In the genomic region with DNA sequence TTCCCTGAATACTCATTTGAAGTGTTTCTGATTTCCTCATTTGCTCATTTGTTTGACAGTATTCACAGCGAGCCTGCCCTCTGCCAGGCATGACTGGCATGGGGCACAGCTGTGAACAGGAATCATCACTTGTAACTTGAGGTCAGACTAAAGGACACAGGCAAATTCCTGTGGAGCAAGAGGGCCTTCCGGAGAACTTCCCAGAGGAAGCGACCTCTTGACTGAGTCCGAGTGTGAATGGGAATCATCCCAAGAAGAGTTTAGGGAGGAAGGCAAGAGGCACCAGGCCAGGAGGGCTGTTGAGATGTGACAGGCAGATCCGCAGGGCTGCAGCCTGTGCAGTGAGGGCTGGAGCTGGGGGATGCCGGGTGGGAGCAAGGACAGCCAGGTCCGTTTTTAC, we compare ENCODE assay signal across 11 cellular contexts. TPM values are rescaled to one million over a fixed set of nuclear protein-coding genes. Genes with fewer than 3 reads are reported as not detected.
DNase-seq lines count a peak whose midpoint lies in the region; ATAC-seq and TF ChIP-seq lines count a peak whose summit lies in the region.
"Had no signal": no experiment of that assay in that cellular context is flagged by ENCODE, and none has a peak within 500 bp of the region (broad histone marks: within the 10 kb centered on the region; RNA-seq: fewer than 3 reads in every experiment).

No MANE protein-coding gene starts in this region.

- H3K36me3 Mint-ChIP-seq in HFFc6 (ENCODE audit: low read depth), result no peaks in the 10 kb centered on the region
- H3K36me3 Mint-ChIP-seq: activated naive CD4-positive, alpha-beta T cell treated with anti-CD3 and anti-CD28 coated beads, Interleukin-2, amount 50 U/mL, for 24 hours had no signal

- in situ Hi-C loops in gastrocnemius medialis (cut with MboI; ENCODE audit: low sequenced_read_pairs in 4 of 4), result loop anchor here in 3 of 4 donors (5.0 to 25.0 kb wide), 3 partner anchors 47 to 235 kb away; partner anchors contain the start of gene LIMS1 (in 1 of the 3)

- H3K27ac ChIP-seq in right cardiac atrium (ENCODE audit: low read length) (peak overlapping the region; percentile 11), gastrocnemius medialis (peak overlapping the region; percentile 32 to 71 (median 44))
- no peak overlapping the region for H3K27ac ChIP-seq in effector memory CD4-positive, alpha-beta T cell (ENCODE audit: insufficient read depth, low read length, poor library complexity, severe bottlenecking)

- H3K27me3 ChIP-seq in right cardiac atrium (ENCODE audit: control insufficient read depth, insufficient read depth) (no peaks in the 10 kb centered on the region), gastrocnemius medialis (no peaks in the 10 kb centered on the region), H7 (ENCODE audit: control insufficient read depth, insufficient read depth, low read length) (no peaks in the 10 kb centered on the region)
- no peaks in the 10 kb centered on the region for H3K27me3 ChIP-seq in effector memory CD4-positive, alpha-beta T cell (replicated peaks; ENCODE audit: control insufficient read depth, insufficient read depth, low read length, poor library complexity, severe bottlenecking)

- peaks cover 6% of the 10 kb centered on the region for H3K4me1 ChIP-seq in right cardiac atrium (ENCODE audit: control insufficient read depth, insufficient read depth, low read length)
- peaks cover 41 to 42% of the 10 kb centered on the region in 2 donors for H3K4me1 ChIP-seq in gastrocnemius medialis
- H3K4me1 ChIP-seq in effector memory CD4-positive, alpha-beta T cell (ENCODE audit: control insufficient read depth, insufficient read depth, low read length, poor library complexity, severe bottlenecking), result no peaks in the 10 kb centered on the region

- no peaks in the 10 kb centered on the region for H3K9me3 ChIP-seq in right cardiac atrium (ENCODE audit: control insufficient read depth, low read length)
- no peaks in the 10 kb centered on the region for H3K9me3 ChIP-seq in gastrocnemius medialis
- no peaks in the 10 kb centered on the region for H3K9me3 ChIP-seq in effector memory CD4-positive, alpha-beta T cell (ENCODE audit: control insufficient read depth, low read length)

- TF ChIP-seq CTCF in HFFc6 (IDR thresholded peaks at IDR 0.05), result no peak
- TF ChIP-seq CTCF in gastrocnemius medialis (IDR thresholded peaks at IDR 0.05 in 4 of 5, conservative IDR thresholded peaks at IDR 0.05 in 1 of 5), result no peak

- no peaks in the 10 kb centered on the region for H3K9me3 Mint-ChIP-seq in HFFc6
- H3K9me3 Mint-ChIP-seq: activated naive CD4-positive, alpha-beta T cell treated with anti-CD3 and anti-CD28 coated beads, Interleukin-2, amount 50 U/mL, for 24 hours had no signal

- H3K27ac Mint-ChIP-seq in HFFc6, result peak overlapping the region; percentile 69

- intact Hi-C loops in right cardiac atrium (cut with DNase I), result loop anchor here in 3 of 4 donors (5.0 to 10.0 kb wide), 7 partner anchors 42 to 232 kb away; partner anchors contain the start of genes LIMS1 (in 1 of the 3) and SULT1C4 (in 1 of the 3)
- intact Hi-C loops in gastrocnemius medialis (cut with DNase I; ENCODE audit: low total_unique reads), result loop anchor here (5.0 kb wide), 1 partner anchor 642 kb away; no protein-coding TSS in a partner anchor

- peak overlapping the region; percentile 6; the same call in 1 of the 2 replicates for H3K4me3 Mint-ChIP-seq in HFFc6
- H3K4me3 Mint-ChIP-seq: activated naive CD4-positive, alpha-beta T cell treated with anti-CD3 and anti-CD28 coated beads, Interleukin-2, amount 50 U/mL, for 24 hours had no signal

- H3K4me3 ChIP-seq in right cardiac atrium (ENCODE audit: low read length), result no peak overlapping the region
- no peak overlapping the region for H3K4me3 ChIP-seq in gastrocnemius medialis
- H3K4me3 ChIP-seq in effector memory CD4-positive, alpha-beta T cell (ENCODE audit: insufficient read depth, low read depth, low read length, poor library complexity, severe bottlenecking), result no peak overlapping the region
- H3K4me3 ChIP-seq in H7 (ENCODE audit: insufficient read depth, low read depth, low read length), result no peak overlapping the region

- DNase-seq in HFFc6, result no peak
- peak; percentile 46 for DNase-seq in amniotic epithelial cell (ENCODE audit: low read depth)
- peak; percentile 44 to 79 (median 67) for DNase-seq in right cardiac atrium
- DNase-seq in gastrocnemius medialis, result peak in 1 of 2 donors; percentile 58
- DNase-seq in effector memory CD4-positive, alpha-beta T cell, result no peak
- no peak for DNase-seq in H7
- no peak for DNase-seq in stimulated activated naive CD8-positive, alpha-beta T cell treated with anti-CD3 and anti-CD28 coated beads, Interleukin-15, Interleukin-2, amounts not matched to agents 100 U/mL and 50 U/mL, for 24 hours
- DNase-seq: activated CD4-positive, alpha-beta T cell treated with anti-CD3 and anti-CD28 coated beads for 48 hours; Calu3 had no signal

- TF ChIP-seq POLR2A in gastrocnemius medialis (IDR thresholded peaks at IDR 0.05), result no peak

- peaks cover 74% of the 10 kb centered on the region for H3K4me1 Mint-ChIP-seq in HFFc6 (ENCODE audit: low read depth)

- WGBS in right cardiac atrium, result 17% methylated on average over 7 of the region's 7 CpGs

- ATAC-seq in right cardiac atrium (peak; percentile 86 to 88), gastrocnemius medialis (peak; percentile 63 to 77), HG02852 (IDR thresholded peaks at IDR 0.05; ENCODE audit: unreplicated experiment) (no peak)
- ATAC-seq in stimulated activated naive CD8-positive, alpha-beta T cell treated with anti-CD3 and anti-CD28 coated beads, Interleukin-15, Interleukin-2, amounts not matched to agents 100 U/mL and 50 U/mL, for 24 hours, result no peak

- peaks cover 1% of the 10 kb centered on the region for H3K27me3 Mint-ChIP-seq in HFFc6 (ENCODE audit: insufficient read depth)
- H3K27me3 Mint-ChIP-seq: activated naive CD4-positive, alpha-beta T cell treated with anti-CD3 and anti-CD28 coated beads, Interleukin-2, amount 50 U/mL, for 24 hours had no signal

- H3K36me3 ChIP-seq in gastrocnemius medialis (no peaks in the 10 kb centered on the region), H7 (replicated peaks; ENCODE audit: control insufficient read depth, insufficient read depth, low read length) (no peaks in the 10 kb centered on the region)
- no peaks in the 10 kb centered on the region for H3K36me3 ChIP-seq in effector memory CD4-positive, alpha-beta T cell (ENCODE audit: control insufficient read depth, insufficient read depth, low read length)

RNA-seq across cellular contexts. Expression of gene LIMS1, which starts 45.4 kb away (rescaled TPM):
- total RNA-seq in HFFc6 (2021; fragmentation: NEBNext Ultra II Directional; extraction: Animal tissue kit (Norgen Biotek cat#: 25700)), result 10 to 100 TPM; 57.0 to 58.7 (median 57.8) TPM
- total RNA-seq in right cardiac atrium (10 to 100 TPM; 45.5 to 65.6 (median 55.9) TPM), gastrocnemius medialis (100 to 1,000 TPM; 147 to 308 (median 224) TPM)
- polyA plus RNA-seq in right cardiac atrium, result 21.4 TPM
- 53.7 and 58.1 TPM in 2 replicates for total RNA-seq in H7 (2014; rRNA removed; shearing (Covaris generic))

Comparison
In these comparisons a context has a peak if more than half of its experiments do, and no peak if none do; other contexts are left out.
1. DNase-seq: peak in amniotic epithelial cell (single experiment) and right cardiac atrium (3 of 3); none in HFFc6 (single experiment), effector memory CD4-positive, alpha-beta T cell (0 of 3), H7 (single experiment) and stimulated activated naive CD8-positive, alpha-beta T cell treated with anti-CD3 and anti-CD28 coated beads, Interleukin-15, Interleukin-2, amounts not matched to agents 100 U/mL and 50 U/mL, for 24 hours (single experiment).
2. ATAC-seq: peak in right cardiac atrium (2 of 2) and gastrocnemius medialis (2 of 2); none in stimulated activated naive CD8-positive, alpha-beta T cell treated with anti-CD3 and anti-CD28 coated beads, Interleukin-15, Interleukin-2, amounts not matched to agents 100 U/mL and 50 U/mL, for 24 hours (single experiment) and HG02852 (single experiment).